2 cellular contexts compared by ENCODE assay signal in the genomic region with DNA sequence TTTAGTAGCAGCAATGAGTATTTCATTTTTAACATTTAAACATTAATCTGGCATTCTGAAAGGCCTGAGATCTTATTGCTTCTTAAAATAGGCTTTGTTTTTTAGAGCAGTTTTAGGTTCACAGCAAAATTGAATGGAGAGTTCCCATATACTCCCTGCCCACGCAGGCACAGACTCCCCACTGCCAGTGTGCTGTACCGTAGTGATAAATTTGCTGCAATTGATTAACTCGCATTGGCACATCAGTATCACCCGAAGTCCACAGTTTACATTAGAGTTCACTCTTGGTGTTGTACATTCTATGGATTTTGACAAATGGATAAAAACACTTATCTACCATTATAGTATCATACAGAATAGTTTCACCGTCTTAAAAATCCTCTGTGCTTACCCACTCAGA.
TF ChIP-seq lines count a peak whose summit lies in the region.

No MANE protein-coding gene starts in this region.

TF ChIP-seq in IMR-90, 13 proteins besides CTCF, POLR2A, EP300 and RAD21:
- no peak for TF ChIP-seq SMC3 (IDR thresholded peaks at IDR 0.05; ENCODE audit: low read depth, low read length)
- TF ChIP-seq MXI1 (IDR thresholded peaks at IDR 0.05; ENCODE audit: borderline replicate concordance, low read depth, low read length): no peak
- TF ChIP-seq MAFK (IDR thresholded peaks at IDR 0.05; ENCODE audit: low read depth, low read length): no peak
- TF ChIP-seq NFE2L2 (IDR thresholded peaks at IDR 0.05; ENCODE audit: low read depth, low read length): no peak
- no peak for TF ChIP-seq CEBPB (IDR thresholded peaks at IDR 0.05; ENCODE audit: low read depth, low read length)
- TF ChIP-seq, protein P1, sequence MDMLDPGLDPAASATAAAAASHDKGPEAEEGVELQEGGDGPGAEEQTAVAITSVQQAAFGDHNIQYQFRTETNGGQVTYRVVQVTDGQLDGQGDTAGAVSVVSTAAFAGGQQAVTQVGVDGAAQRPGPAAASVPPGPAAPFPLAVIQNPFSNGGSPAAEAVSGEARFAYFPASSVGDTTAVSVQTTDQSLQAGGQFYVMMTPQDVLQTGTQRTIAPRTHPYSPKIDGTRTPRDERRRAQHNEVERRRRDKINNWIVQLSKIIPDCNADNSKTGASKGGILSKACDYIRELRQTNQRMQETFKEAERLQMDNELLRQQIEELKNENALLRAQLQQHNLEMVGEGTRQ (IDR thresholded peaks at IDR 0.05; ENCODE audit: low read depth, low read length): no peak

TF ChIP-seq in H1, 55 proteins besides CTCF, POLR2A, EP300 and RAD21:
- no peak for TF ChIP-seq NANOG (IDR thresholded peaks at IDR 0.05; ENCODE audit: insufficient read depth, low read depth, low read length, poor library complexity, severe bottlenecking)
- TF ChIP-seq HDAC2 (IDR thresholded peaks at IDR 0.05; ENCODE audit: borderline replicate concordance in 1 of 2, low read depth in 2 of 2, low read length in 2 of 2): no peak
- TF ChIP-seq FOSL1 (IDR thresholded peaks at IDR 0.05; ENCODE audit: insufficient read depth, low read depth, low read length): no peak
- no peak for TF ChIP-seq TAF1 (IDR thresholded peaks at IDR 0.05; ENCODE audit: low read depth, low read length)
- TF ChIP-seq CTBP2 (IDR thresholded peaks at IDR 0.05; ENCODE audit: borderline replicate concordance, insufficient read depth, insufficient read length, low read length): no peak
- TF ChIP-seq NRF1 (IDR thresholded peaks at IDR 0.05; ENCODE audit: low read depth, low read length): no peak
